Comparison of ENCODE assay signal across 8 cellular contexts in the genomic region with DNA sequence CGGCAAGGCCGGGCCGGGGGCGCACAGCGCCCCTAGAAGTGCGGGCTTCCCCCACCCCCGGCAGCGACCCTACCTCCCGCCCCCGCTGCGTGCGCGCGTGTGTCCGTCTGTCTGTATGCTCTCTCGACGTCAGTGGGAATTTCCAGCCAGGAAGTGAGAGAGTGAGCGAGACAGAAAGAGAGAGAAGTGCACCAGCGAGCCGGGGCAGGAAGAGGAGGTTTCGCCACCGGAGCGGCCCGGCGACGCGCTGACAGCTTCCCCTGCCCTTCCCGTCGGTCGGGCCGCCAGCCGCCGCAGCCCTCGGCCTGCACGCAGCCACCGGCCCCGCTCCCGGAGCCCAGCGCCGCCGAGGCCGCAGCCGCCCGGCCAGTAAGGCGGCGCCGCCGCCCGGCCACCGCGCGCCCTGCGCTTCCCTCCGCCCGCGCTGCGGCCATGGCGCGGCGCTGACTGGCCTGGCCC. TPM values are rescaled to one million over a fixed set of nuclear protein-coding genes. Genes with fewer than 3 reads are reported as not detected.
DNase-seq lines count a peak whose midpoint lies in the region; ATAC-seq, FAIRE-seq and TF ChIP-seq lines count a peak whose summit lies in the region.

A gene with protein sequence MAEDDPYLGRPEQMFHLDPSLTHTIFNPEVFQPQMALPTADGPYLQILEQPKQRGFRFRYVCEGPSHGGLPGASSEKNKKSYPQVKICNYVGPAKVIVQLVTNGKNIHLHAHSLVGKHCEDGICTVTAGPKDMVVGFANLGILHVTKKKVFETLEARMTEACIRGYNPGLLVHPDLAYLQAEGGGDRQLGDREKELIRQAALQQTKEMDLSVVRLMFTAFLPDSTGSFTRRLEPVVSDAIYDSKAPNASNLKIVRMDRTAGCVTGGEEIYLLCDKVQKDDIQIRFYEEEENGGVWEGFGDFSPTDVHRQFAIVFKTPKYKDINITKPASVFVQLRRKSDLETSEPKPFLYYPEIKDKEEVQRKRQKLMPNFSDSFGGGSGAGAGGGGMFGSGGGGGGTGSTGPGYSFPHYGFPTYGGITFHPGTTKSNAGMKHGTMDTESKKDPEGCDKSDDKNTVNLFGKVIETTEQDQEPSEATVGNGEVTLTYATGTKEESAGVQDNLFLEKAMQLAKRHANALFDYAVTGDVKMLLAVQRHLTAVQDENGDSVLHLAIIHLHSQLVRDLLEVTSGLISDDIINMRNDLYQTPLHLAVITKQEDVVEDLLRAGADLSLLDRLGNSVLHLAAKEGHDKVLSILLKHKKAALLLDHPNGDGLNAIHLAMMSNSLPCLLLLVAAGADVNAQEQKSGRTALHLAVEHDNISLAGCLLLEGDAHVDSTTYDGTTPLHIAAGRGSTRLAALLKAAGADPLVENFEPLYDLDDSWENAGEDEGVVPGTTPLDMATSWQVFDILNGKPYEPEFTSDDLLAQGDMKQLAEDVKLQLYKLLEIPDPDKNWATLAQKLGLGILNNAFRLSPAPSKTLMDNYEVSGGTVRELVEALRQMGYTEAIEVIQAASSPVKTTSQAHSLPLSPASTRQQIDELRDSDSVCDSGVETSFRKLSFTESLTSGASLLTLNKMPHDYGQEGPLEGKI (plus strand): TSS at position 184 of the 459 bp plus-strand sequence. CDS start 24,160 bp downstream, outside the sequence.

- peak within 1 kb of the TSS; percentile 89 for H3K4me3 Mint-ChIP-seq in activated naive CD8-positive, alpha-beta T cell treated with anti-CD3 and anti-CD28 coated beads, Interleukin-2, amount 50 U/mL, for 24 hours

- no peak for FAIRE-seq in urothelium cell line (lab: Jason Lieb, UNC)

- no peaks in the 10 kb centered on the region for H3K36me3 ChIP-seq in SU-DHL-6 (ENCODE audit: low read length)

- peak within 1 kb of the TSS; percentile 68 for H3K4me3 ChIP-seq in SU-DHL-6 (ENCODE audit: insufficient read depth, low read length, poor library complexity, severe bottlenecking)

- TF ChIP-seq CTCF in SU-DHL-6 (IDR thresholded peaks at IDR 0.05; ENCODE audit: insufficient read depth, low read length, poor library complexity, severe bottlenecking), result no peak

- H3K9me3 ChIP-seq in SU-DHL-6 (ENCODE audit: insufficient read depth, low read length), result no peaks in the 10 kb centered on the region

- H3K9ac ChIP-seq in SU-DHL-6 (ENCODE audit: low read length), result peak within 1 kb of the TSS; percentile 87

- H3K4me2 ChIP-seq in SU-DHL-6 (ENCODE audit: low read depth, low read length, poor library complexity, severe bottlenecking), result peak within 1 kb of the TSS; percentile 96

- intact Hi-C loops in left cardiac atrium (cut with DNase I), result loop anchor here in 1 of 2 donors (5.0 kb wide), 1 partner anchor 56 kb away; no protein-coding TSS in a partner anchor

- peaks cover 43% of the 10 kb centered on the region for H3K79me2 ChIP-seq in SU-DHL-6 (ENCODE audit: insufficient read depth, low read length)

- no peaks in the 10 kb centered on the region for H4K20me1 ChIP-seq in SU-DHL-6 (ENCODE audit: low read depth, low read length)

- H3K9me3 Mint-ChIP-seq in activated naive CD8-positive, alpha-beta T cell treated with anti-CD3 and anti-CD28 coated beads, Interleukin-2, amount 50 U/mL, for 24 hours, result peaks cover 7% of the 10 kb centered on the region

- peak within 1 kb of the TSS; percentile 93 for H3K27ac Mint-ChIP-seq in activated naive CD8-positive, alpha-beta T cell treated with anti-CD3 and anti-CD28 coated beads, Interleukin-2, amount 50 U/mL, for 24 hours

- H3K27me3 ChIP-seq in SU-DHL-6 (ENCODE audit: low read length), result no peaks in the 10 kb centered on the region

- 0 out of 2 replicates have a peak, but pooled peaks cover 6% of the 10 kb centered on the region for H3F3A ChIP-seq in SU-DHL-6 (ENCODE audit: insufficient read depth)

- in situ Hi-C loops in Caki2 (cut with HindIII; ENCODE audit: low pct_unique_long_range_greater_than_20kb, low sequenced_read_pairs), result no loop called here

- H3K36me3 Mint-ChIP-seq in activated naive CD8-positive, alpha-beta T cell treated with anti-CD3 and anti-CD28 coated beads, Interleukin-2, amount 50 U/mL, for 24 hours (ENCODE audit: low read depth), result peaks cover 32% of the 10 kb centered on the region

- ATAC-seq in GM19468 (IDR thresholded peaks at IDR 0.05; ENCODE audit: extremely low read depth, unreplicated experiment) (peak; percentile 43), left cardiac atrium (peak; percentile 64 to 78)
- ATAC-seq in activated naive CD8-positive, alpha-beta T cell treated with anti-CD3 and anti-CD28 coated beads, Interleukin-2, amount 50 U/mL, for 24 hours, result peak; percentile 83

- H3K27me3 Mint-ChIP-seq in activated naive CD8-positive, alpha-beta T cell treated with anti-CD3 and anti-CD28 coated beads, Interleukin-2, amount 50 U/mL, for 24 hours, result no peaks in the 10 kb centered on the region

- H3K27ac ChIP-seq in SU-DHL-6 (ENCODE audit: low read depth, low read length), result peak within 1 kb of the TSS; percentile 75

- peaks cover 31% of the 10 kb centered on the region for H3K4me1 Mint-ChIP-seq in activated naive CD8-positive, alpha-beta T cell treated with anti-CD3 and anti-CD28 coated beads, Interleukin-2, amount 50 U/mL, for 24 hours

- peak; percentile 70 for DNase-seq in Caki2 (ENCODE audit: low read depth)
- DNase-seq in HS-5 (ENCODE audit: low read depth), result peak; percentile 32
- DNase-seq in activated naive CD8-positive, alpha-beta T cell treated with anti-CD3 and anti-CD28 coated beads, Interleukin-2, amount 50 U/mL, for 24 hours, result peak; percentile 83
- peak; percentile 78 for DNase-seq in left cardiac atrium
- DNase-seq in pulmonary artery endothelial cell (ENCODE audit: low read depth, low spot score), result peak; percentile 64
- DNase-seq in urothelium cell line (ENCODE audit: low spot score), result peak; percentile 54

- no peaks in the 10 kb centered on the region for H3K9me2 ChIP-seq in SU-DHL-6 (replicated peaks; ENCODE audit: insufficient read depth, low read length)

- H2AFZ ChIP-seq in SU-DHL-6 (ENCODE audit: low read depth, low read length, severe bottlenecking), result peak within 1 kb of the TSS; percentile 74

RNA-seq across cellular contexts. Expression of the gene that starts here (rescaled TPM):
- 21.0 and 29.6 TPM in 2 replicates for total RNA-seq in Caki2 (2014; rRNA removed; shearing (Covaris generic); ENCODE audit: low replicate concordance)
- total RNA-seq in left cardiac atrium (10 to 100 TPM; 23.7 to 25.6 TPM), pulmonary artery endothelial cell (45.1 and 67.6 TPM in 2 replicates)

Comparison
In these comparisons a context has a peak if more than half of its experiments do, and no peak if none do; other contexts are left out.
1. Peak in every context shown above with its lines: DNase-seq, ATAC-seq, H3K4me3 ChIP-seq and H3K27ac ChIP-seq.
2. DNase-seq: peak in every context shown above with its lines; median percentile 83 in activated naive CD8-positive, alpha-beta T cell treated with anti-CD3 and anti-CD28 coated beads, Interleukin-2, amount 50 U/mL, for 24 hours; 78 in left cardiac atrium; 70 in Caki2; 64 in pulmonary artery endothelial cell; 54 in urothelium cell line; 32 in HS-5.